8 cellular contexts compared by ENCODE assay signal in genomic region chr7:102834999-102835398, GRCh38.
A peak's percentile ranks its signal among the peaks of the same experiment; 100 is the strongest.
DNase-seq lines count a peak whose midpoint lies in the region; ATAC-seq and TF ChIP-seq lines count a peak whose summit lies in the region.

No MANE protein-coding gene starts in this region.

- no peaks in the 10 kb centered on the region for H3K79me2 ChIP-seq in PC-3 (ENCODE audit: low read length)

- H3K27ac ChIP-seq in PC-3 (ENCODE audit: low read length) (peak overlapping the region; percentile 58), foreskin keratinocyte (peak overlapping the region; percentile 26), tibial artery (no peak overlapping the region)

- H3K9ac ChIP-seq in PC-3 (ENCODE audit: low read length) = no peak overlapping the region

- H3F3A ChIP-seq in PC-3 (ENCODE audit: low read length, unreplicated experiment) = no peaks in the 10 kb centered on the region

- POLR2A ChIA-PET in PC-3 (lab: Charles Lee; ENCODE audit: unreplicated experiment) = no interaction called here

- no peaks in the 10 kb centered on the region for H4K20me1 ChIP-seq in PC-3 (ENCODE audit: low read length)

- peak; percentile 96 for ATAC-seq in GM18499 (IDR thresholded peaks at IDR 0.05; ENCODE audit: insufficient read depth, unreplicated experiment)
- peak; percentile 87 for ATAC-seq in PC-3
- peak; percentile 94 for ATAC-seq in foreskin keratinocyte

- intact Hi-C loops in PC-3 (cut with micrococcal nuclease) (loop anchor here (1.0 to 5.0 kb wide), 2 partner anchors 21 to 37 kb away; no protein-coding TSS in a partner anchor), tibial artery (cut with DNase I; ENCODE audit: low total_unique reads) (no loop called here)

- DNase-seq in H4 (ENCODE audit: low spot score) (peak; percentile 54), PC-3 (peak; percentile 81), foreskin keratinocyte (peak; percentile 77 to 91), tibial artery (no peak), NCI-H524 (lab: John Stamatoyannopoulos, UW) (no peak), NCI-H1105 treated with DMSO at 0.1 percent for 48 hours (lab: John Stamatoyannopoulos, UW) (no peak), HUDEP-2 (lab: John Stamatoyannopoulos, UW; ENCODE audit: unreplicated experiment in 76 of 76) (no peak)

- H3K27me3 ChIP-seq in PC-3 (ENCODE audit: low read length) (no peaks in the 10 kb centered on the region), foreskin keratinocyte (no peaks in the 10 kb centered on the region), tibial artery (no peaks in the 10 kb centered on the region)

- peak overlapping the region; percentile 81 for H3K4me2 ChIP-seq in PC-3 (ENCODE audit: low read length)

- H3K4me1 ChIP-seq in PC-3 (ENCODE audit: insufficient read depth, low read length) = peaks cover 34% of the 10 kb centered on the region
- peaks cover 28% of the 10 kb centered on the region for H3K4me1 ChIP-seq in foreskin keratinocyte
- H3K4me1 ChIP-seq in tibial artery = peaks cover 0 to 15% (median 14%) of the 10 kb centered on the region in 4 donors

- no peaks in the 10 kb centered on the region for H3K36me3 ChIP-seq in PC-3 (ENCODE audit: low read depth, low read length)
- peaks cover 0 to 4% (median 0%) of the 10 kb centered on the region in 3 donors for H3K36me3 ChIP-seq in tibial artery

- H3K9me3 ChIP-seq in PC-3 (ENCODE audit: low read length) (no peaks in the 10 kb centered on the region), tibial artery (no peaks in the 10 kb centered on the region)

- BruUV-seq in PC-3 (replicated peaks; lab: Mats Ljungman, UMichigan) = no TSS peak

- H3K9me2 ChIP-seq in PC-3 (replicated peaks; ENCODE audit: low read length) = no peaks in the 10 kb centered on the region

- no peak overlapping the region for H2AFZ ChIP-seq in PC-3 (ENCODE audit: low read length)

- H3K4me3 ChIP-seq in PC-3 (ENCODE audit: low read length) = peak overlapping the region; percentile 41; the same call in 1 of the 2 replicates
- no peak overlapping the region for H3K4me3 ChIP-seq in tibial artery

- TF ChIP-seq CTCF in PC-3 (conservative IDR thresholded peaks at IDR 0.05; ENCODE audit: low read depth, low read length) (no peak), foreskin keratinocyte (conservative IDR thresholded peaks at IDR 0.05) (no peak), tibial artery (IDR thresholded peaks at IDR 0.05) (no peak)

- CTCF ChIA-PET in PC-3 (lab: Charles Lee) = no interaction called here

Comparison
In these comparisons a context has a peak if more than half of its experiments do, and no peak if none do; other contexts are left out.
1. DNase-seq: peak in H4 (single experiment), PC-3 (single experiment) and foreskin keratinocyte (2 of 2); none in tibial artery (0 of 2), NCI-H524 (0 of 2), NCI-H1105 treated with DMSO at 0.1 percent for 48 hours (single experiment) and HUDEP-2 (0 of 76).
2. H3K27ac ChIP-seq: peak in PC-3 (single experiment) and foreskin keratinocyte (single experiment); none in tibial artery (0 of 2).
3. Peak in every context shown above with its lines, with median percentiles within 50 percentile points of each other: ATAC-seq.